ENCODE assay signal across 10 cellular contexts in genomic region chr1:66542811-66543767, GRCh38. TPM values are rescaled to one million over a fixed set of nuclear protein-coding genes. Genes with fewer than 3 reads are reported as not detected.
A peak's percentile ranks its signal among the peaks of the same experiment; 100 is the strongest.
DNase-seq lines count a peak whose midpoint lies in the region; ATAC-seq and TF ChIP-seq lines count a peak whose summit lies in the region.
"Had no signal": no experiment of that assay in that cellular context is flagged by ENCODE, and none has a peak within 500 bp of the region (broad histone marks: within the 10 kb centered on the region; RNA-seq: fewer than 3 reads in every experiment).

No MANE protein-coding gene starts in this region.

- no peaks in the 10 kb centered on the region for H3K9me3 Mint-ChIP-seq in activated T-cell treated with anti-CD3 and anti-CD28 coated beads, Interleukin-2, amount 50 U/mL, for 72 hours
- H3K9me3 Mint-ChIP-seq: brain had no signal

- ATAC-seq in upper lobe of right lung, result peak; percentile 77
- ATAC-seq in HG02798 (IDR thresholded peaks at IDR 0.05; ENCODE audit: poor library complexity, unreplicated experiment), result no peak
- no peak for ATAC-seq in GM18505 (IDR thresholded peaks at IDR 0.05; ENCODE audit: unreplicated experiment)
- no peak for ATAC-seq in activated T-cell treated with anti-CD3 and anti-CD28 coated beads, Interleukin-2, amount 50 U/mL, for 72 hours (replicated peaks in 1 of 2)

- DNase-seq in NCI-H1105 (lab: John Stamatoyannopoulos, UW) (peak; percentile 88), ascending aorta (ENCODE audit: low spot score in 2 of 2) (peak; percentile 57 to 93), kidney tubule cell (ENCODE audit: low spot score) (peak; percentile 84), upper lobe of right lung (no peak), SIG-M5 treated with dmso at 0.1 percent for 504 hours (lab: John Stamatoyannopoulos, UW; ENCODE audit: unreplicated experiment) (no peak)
- no peak for DNase-seq in activated T-cell treated with anti-CD3 and anti-CD28 coated beads, Interleukin-2, amount 50 U/mL, for 72 hours

- H3K27ac Mint-ChIP-seq in activated T-cell treated with anti-CD3 and anti-CD28 coated beads, Interleukin-2, amount 50 U/mL, for 72 hours, result no peak overlapping the region

- H3K9me3 ChIP-seq in ascending aorta (no peaks in the 10 kb centered on the region), upper lobe of right lung (no peaks in the 10 kb centered on the region)

- no peak overlapping the region for H3K4me3 Mint-ChIP-seq in activated T-cell treated with anti-CD3 and anti-CD28 coated beads, Interleukin-2, amount 50 U/mL, for 72 hours
- H3K4me3 Mint-ChIP-seq: brain had no signal

- H3K27ac ChIP-seq in ascending aorta (peak overlapping the region; percentile 83 to 84), upper lobe of right lung (peak overlapping the region; percentile 20)
- H3K27ac ChIP-seq: HL-60 had no signal

- intact Hi-C loops in ascending aorta (cut with DNase I) (loop anchor here (1.0 to 5.0 kb wide), 3 partner anchors 9 to 382 kb away; partner anchors contain the start of genes DNAI4, MIER1 and SGIP1), upper lobe of right lung (cut with DNase I) (no loop called here)

- TF ChIP-seq CTCF in ascending aorta (IDR thresholded peaks at IDR 0.05) (no peak), upper lobe of right lung (IDR thresholded peaks at IDR 0.05) (no peak)

- H3K27me3 ChIP-seq in ascending aorta (no peaks in the 10 kb centered on the region), upper lobe of right lung (no peaks in the 10 kb centered on the region)

- no peaks in the 10 kb centered on the region for H3K36me3 Mint-ChIP-seq in activated T-cell treated with anti-CD3 and anti-CD28 coated beads, Interleukin-2, amount 50 U/mL, for 72 hours (ENCODE audit: insufficient read depth in 2 of 2)

- no peaks in the 10 kb centered on the region for H3K4me1 Mint-ChIP-seq in activated T-cell treated with anti-CD3 and anti-CD28 coated beads, Interleukin-2, amount 50 U/mL, for 72 hours (ENCODE audit: low read depth)

- peaks cover 19% of the 10 kb centered on the region for H3K27me3 Mint-ChIP-seq in activated T-cell treated with anti-CD3 and anti-CD28 coated beads, Interleukin-2, amount 50 U/mL, for 72 hours (ENCODE audit: low read depth)
- H3K27me3 Mint-ChIP-seq: brain had no signal

- TF ChIP-seq POLR2A in GM18505 (IDR thresholded peaks at IDR 0.05; ENCODE audit: borderline replicate concordance, extremely low read depth, insufficient read depth, insufficient read length), result no peak

- H3K4me3 ChIP-seq in ascending aorta, result no peak overlapping the region
- no peak overlapping the region for H3K4me3 ChIP-seq in upper lobe of right lung

- H3K4me1 ChIP-seq in ascending aorta, result peaks cover 5 to 55% of the 10 kb centered on the region in 2 donors
- H3K4me1 ChIP-seq in upper lobe of right lung, result peaks cover 6% of the 10 kb centered on the region

- H3K36me3 ChIP-seq in ascending aorta, result no peaks in the 10 kb centered on the region
- no peaks in the 10 kb centered on the region for H3K36me3 ChIP-seq in upper lobe of right lung

RNA-seq across cellular contexts. Expression of gene SGIP1, which starts 9.1 kb away (rescaled TPM):
- total RNA-seq in ascending aorta, result 1.6 TPM
- total RNA-seq in upper lobe of right lung, result 19.8 TPM
- under 1 TPM in 1 of 2 donors, not detected in 1; 0.31 TPM for total RNA-seq in activated T-cell treated with anti-CD3 and anti-CD28 coated beads, Interleukin-2, amount 50 U/mL, for 72 hours

Comparison
In these comparisons a context has a peak if more than half of its experiments do, and no peak if none do; other contexts are left out.
1. DNase-seq: peak in NCI-H1105 (single experiment), ascending aorta (2 of 2) and kidney tubule cell (single experiment); none in upper lobe of right lung (single experiment), activated T-cell treated with anti-CD3 and anti-CD28 coated beads, Interleukin-2, amount 50 U/mL, for 72 hours (0 of 2) and SIG-M5 treated with dmso at 0.1 percent for 504 hours (single experiment).